9 cellular contexts compared by ENCODE assay signal in genomic region chr5:111070272-111071134, GRCh38. TPM values are rescaled to one million over a fixed set of nuclear protein-coding genes. Genes with fewer than 3 reads are reported as not detected.
DNase-seq lines count a peak whose midpoint lies in the region; ATAC-seq, FAIRE-seq and TF ChIP-seq lines count a peak whose summit lies in the region.
"Had no signal": no experiment of that assay in that cellular context is flagged by ENCODE, and none has a peak within 500 bp of the region (broad histone marks: within the 10 kb centered on the region; RNA-seq: fewer than 3 reads in every experiment).

No MANE protein-coding gene starts in this region.

- no peak for TF ChIP-seq POLR2A in GM12891 (IDR thresholded peaks at IDR 0.05; ENCODE audit: low read depth, low read length)

- peak overlapping the region; percentile 63 for H3K4me3 Mint-ChIP-seq in activated naive CD8-positive, alpha-beta T cell treated with anti-CD3 and anti-CD28 coated beads for 36 hours
- H3K4me3 Mint-ChIP-seq in stimulated activated memory B cell treated with anti-CD40 and anti-IgM and Interleukin-4, amounts not matched to agents 10 μg/mL and 1 μg/mL and 100 μg/mL, for 72 hours, result no peak overlapping the region

- peaks cover 91% of the 10 kb centered on the region for H3K27me3 Mint-ChIP-seq in activated naive CD8-positive, alpha-beta T cell treated with anti-CD3 and anti-CD28 coated beads for 36 hours
- peaks cover 95% of the 10 kb centered on the region for H3K27me3 Mint-ChIP-seq in stimulated activated memory B cell treated with anti-CD40 and anti-IgM and Interleukin-4, amounts not matched to agents 10 μg/mL and 1 μg/mL and 100 μg/mL, for 72 hours

- peaks cover 33% of the 10 kb centered on the region for H3K4me1 Mint-ChIP-seq in activated naive CD8-positive, alpha-beta T cell treated with anti-CD3 and anti-CD28 coated beads for 36 hours
- peaks cover 22% of the 10 kb centered on the region for H3K4me1 Mint-ChIP-seq in stimulated activated memory B cell treated with anti-CD40 and anti-IgM and Interleukin-4, amounts not matched to agents 10 μg/mL and 1 μg/mL and 100 μg/mL, for 72 hours

- no peak for FAIRE-seq in GM12891 (lab: Jason Lieb, UNC)

- ATAC-seq in stimulated activated memory B cell treated with anti-CD40 and anti-IgM and Interleukin-4, amounts not matched to agents 10 μg/mL and 1 μg/mL and 100 μg/mL, for 72 hours, result peak; percentile 52
- ATAC-seq: left colon had no signal

- peaks cover 2% of the 10 kb centered on the region for H3K36me3 Mint-ChIP-seq in activated naive CD8-positive, alpha-beta T cell treated with anti-CD3 and anti-CD28 coated beads for 36 hours
- no peaks in the 10 kb centered on the region for H3K36me3 Mint-ChIP-seq in stimulated activated memory B cell treated with anti-CD40 and anti-IgM and Interleukin-4, amounts not matched to agents 10 μg/mL and 1 μg/mL and 100 μg/mL, for 72 hours

- H3K9me3 Mint-ChIP-seq in activated naive CD8-positive, alpha-beta T cell treated with anti-CD3 and anti-CD28 coated beads for 36 hours, result no peaks in the 10 kb centered on the region
- H3K9me3 Mint-ChIP-seq in stimulated activated memory B cell treated with anti-CD40 and anti-IgM and Interleukin-4, amounts not matched to agents 10 μg/mL and 1 μg/mL and 100 μg/mL, for 72 hours, result no peaks in the 10 kb centered on the region

- peak; percentile 13 for DNase-seq in activated CD4-positive, alpha-beta T cell treated with anti-CD3 and anti-CD28 coated beads for 1 hour
- no peak for DNase-seq in activated CD4-positive, alpha-beta T cell treated with anti-CD3 and anti-CD28 coated beads, Interleukin-2, amount 50 U/mL, for 1 hour
- DNase-seq in activated naive CD8-positive, alpha-beta T cell treated with anti-CD3 and anti-CD28 coated beads for 36 hours, result peak; percentile 52
- DNase-seq in iris pigment epithelial cell (ENCODE audit: low read depth) (peak; percentile 32), NCI-H748 treated with DMSO at 0.1 percent for 48 hours (lab: John Stamatoyannopoulos, UW) (no peak), GM12891 (ENCODE audit: insufficient read length, low spot score) (no peak), NCI-H1092 (lab: John Stamatoyannopoulos, UW) (no peak)

- H3K27ac Mint-ChIP-seq in activated naive CD8-positive, alpha-beta T cell treated with anti-CD3 and anti-CD28 coated beads for 36 hours, result no peak overlapping the region
- no peak overlapping the region for H3K27ac Mint-ChIP-seq in stimulated activated memory B cell treated with anti-CD40 and anti-IgM and Interleukin-4, amounts not matched to agents 10 μg/mL and 1 μg/mL and 100 μg/mL, for 72 hours

TF ChIP-seq in GM12891, 5 proteins besides CTCF, POLR2A, EP300 and RAD21:
- TF ChIP-seq POU2F2 (IDR thresholded peaks at IDR 0.05; ENCODE audit: low read depth, low read length), result no peak
- no peak for TF ChIP-seq POLR2AphosphoS5 (IDR thresholded peaks at IDR 0.05; ENCODE audit: low read depth, low read length)
- no peak for TF ChIP-seq PAX5 (IDR thresholded peaks at IDR 0.05; ENCODE audit: insufficient read depth, low read length, severe bottlenecking)
- no peak for TF ChIP-seq SPI1 (IDR thresholded peaks at IDR 0.05; ENCODE audit: low read depth, low read length)
- TF ChIP-seq TAF1 (IDR thresholded peaks at IDR 0.05; ENCODE audit: low read depth, low read length), result no peak
TF ChIP-seq in GM12891: peak in this region for 0.

RNA-seq across cellular contexts. Expression of gene TSLP, which starts 1.0 kb away (rescaled TPM):
- 1 to 10 TPM in 1 of 2 experiments, under 1 TPM in 1; 0.99 to 1.1 TPM for total RNA-seq in activated naive CD8-positive, alpha-beta T cell treated with anti-CD3 and anti-CD28 coated beads for 36 hours
- not detected for polyA plus RNA-seq in GM12891 (2012; ENCODE audit: low read depth, missing spikeins)

RNA-seq across cellular contexts. Expression of gene WDR36, which starts 21.6 kb away (rescaled TPM):
- total RNA-seq in activated naive CD8-positive, alpha-beta T cell treated with anti-CD3 and anti-CD28 coated beads for 36 hours, result 10 to 100 TPM; 79.7 to 80.7 TPM
- 12.6 TPM for polyA plus RNA-seq in GM12891 (2012; ENCODE audit: low read depth, missing spikeins)

Comparison
In these comparisons a context has a peak if more than half of its experiments do, and no peak if none do; other contexts are left out.
1. DNase-seq: peak in activated CD4-positive, alpha-beta T cell treated with anti-CD3 and anti-CD28 coated beads for 1 hour (single experiment), activated naive CD8-positive, alpha-beta T cell treated with anti-CD3 and anti-CD28 coated beads for 36 hours (single experiment) and iris pigment epithelial cell (single experiment); none in activated CD4-positive, alpha-beta T cell treated with anti-CD3 and anti-CD28 coated beads, Interleukin-2, amount 50 U/mL, for 1 hour (single experiment), NCI-H748 treated with DMSO at 0.1 percent for 48 hours (single experiment), GM12891 (single experiment) and NCI-H1092 (single experiment).